In genomic region chr12:4307593-4308333, GRCh38 we compare ENCODE assay signal across 8 cellular contexts. TPM values are rescaled to one million over a fixed set of nuclear protein-coding genes. Genes with fewer than 3 reads are reported as not detected.
DNase-seq lines count a peak whose midpoint lies in the region; ATAC-seq and TF ChIP-seq lines count a peak whose summit lies in the region.

No MANE protein-coding gene starts in this region.

- H3K27ac ChIP-seq in RWPE1, result no peak overlapping the region; the same call in 1 of the 2 replicates
- no peak overlapping the region for H3K27ac ChIP-seq in endodermal cell (ENCODE audit: low read depth, low read length)
- no peak overlapping the region for H3K27ac ChIP-seq in right lobe of liver
- H3K27ac ChIP-seq in thyroid gland, result no peak overlapping the region

- H3K4me3 Mint-ChIP-seq in endodermal cell, result peak overlapping the region; percentile 50

- no peak overlapping the region for H3K4me3 ChIP-seq in LNCaP clone FGC (ENCODE audit: low read depth, low read length)
- H3K4me3 ChIP-seq in endodermal cell (ENCODE audit: low read length), result no peak overlapping the region
- no peak overlapping the region for H3K4me3 ChIP-seq in right lobe of liver
- H3K4me3 ChIP-seq in thyroid gland (replicated peaks in 1 of 3), result no peak overlapping the region

- no peaks in the 10 kb centered on the region for H3K9me3 ChIP-seq in endodermal cell (ENCODE audit: control insufficient read depth, low read length)
- no peaks in the 10 kb centered on the region for H3K9me3 ChIP-seq in right lobe of liver
- H3K9me3 ChIP-seq in thyroid gland, result no peaks in the 10 kb centered on the region

- no peaks in the 10 kb centered on the region for H3K4me1 ChIP-seq in endodermal cell (ENCODE audit: control insufficient read depth, insufficient read depth, low read length)
- no peaks in the 10 kb centered on the region for H3K4me1 ChIP-seq in right lobe of liver
- H3K4me1 ChIP-seq in thyroid gland, result peaks cover 3 to 10% of the 10 kb centered on the region in 2 donors

- no peak for TF ChIP-seq POLR2A in right lobe of liver (IDR thresholded peaks at IDR 0.05)
- no peak for TF ChIP-seq POLR2A in thyroid gland (IDR thresholded peaks at IDR 0.05)

- ATAC-seq in right lobe of liver (peak; percentile 97 to 99 (median 98)), HG02588 (IDR thresholded peaks at IDR 0.05; ENCODE audit: unreplicated experiment) (no peak), GM18868 (IDR thresholded peaks at IDR 0.05; ENCODE audit: unreplicated experiment) (no peak)

- CTCF ChIA-PET in RWPE1 (lab: Yijun Ruan, JAX), result interaction anchor here (0.5 to 1.1 kb wide), 5 partner anchors 9 to 698 kb away, joined by 3 to 6 read pairs (median 4); no protein-coding TSS in a partner anchor

- H3K27me3 ChIP-seq in endodermal cell (ENCODE audit: control insufficient read depth, insufficient read depth, low read length, poor library complexity, severe bottlenecking), result no peaks in the 10 kb centered on the region
- H3K27me3 ChIP-seq in right lobe of liver, result no peaks in the 10 kb centered on the region
- no peaks in the 10 kb centered on the region for H3K27me3 ChIP-seq in thyroid gland

- H3K4me1 Mint-ChIP-seq in endodermal cell, result peaks cover 22% of the 10 kb centered on the region

- H3K36me3 ChIP-seq in endodermal cell (ENCODE audit: control insufficient read depth, insufficient read depth, low read length) (peaks cover under 1% of the 10 kb centered on the region), right lobe of liver (no peaks in the 10 kb centered on the region), thyroid gland (peaks cover 0 to 19% of the 10 kb centered on the region in 2 donors)

- no peaks in the 10 kb centered on the region for H3K9me3 Mint-ChIP-seq in endodermal cell

- no peaks in the 10 kb centered on the region for H3K27me3 Mint-ChIP-seq in endodermal cell (ENCODE audit: insufficient read depth)

- peak overlapping the region; percentile 79 for H3K27ac Mint-ChIP-seq in endodermal cell

- no peak overlapping the region for H3K9ac ChIP-seq in endodermal cell (ENCODE audit: extremely low read depth, low read length, poor library complexity, severe bottlenecking)

- intact Hi-C loops in right lobe of liver (cut with DNase I) (no loop called here), thyroid gland (cut with DNase I) (no loop called here)

- 26 to 28% methylated on average over 13 to 25 of the region's 25 CpGs for WGBS in endodermal cell (ENCODE audit: insufficient coverage in 1 of 2, insufficient read length in 1 of 2), 2 experiments
- 35% methylated on average over 18 of the region's 25 CpGs for WGBS in right lobe of liver (ENCODE audit: insufficient coverage, low coverage, low lambda C conversion rate, missing lambda C conversion rate)
- 26 to 37% methylated on average over 16 to 25 of the region's 25 CpGs for WGBS in thyroid gland, 2 donors

- DNase-seq in Daoy (ENCODE audit: low read depth) (peak; percentile 85), LNCaP clone FGC (ENCODE audit: low read depth) (peak; percentile 63), RWPE1 (ENCODE audit: low spot score) (peak; percentile 91), endodermal cell (peak; percentile 98), right lobe of liver (peak; percentile 68 to 70 (median 68)), thyroid gland (peak; percentile 77 to 88)

- H3K36me3 Mint-ChIP-seq in endodermal cell (ENCODE audit: low read depth), result peaks cover 44% of the 10 kb centered on the region

- TF ChIP-seq CTCF in LNCaP clone FGC (IDR thresholded peaks at IDR 0.05; ENCODE audit: control insufficient read depth, extremely low read depth, insufficient read depth), result peak; percentile 79
- peak; percentile 47 for TF ChIP-seq CTCF in RWPE1 (conservative IDR thresholded peaks at IDR 0.05; ENCODE audit: low read depth)
- TF ChIP-seq CTCF in endodermal cell (conservative IDR thresholded peaks at IDR 0.05), result peak; percentile 99
- TF ChIP-seq CTCF in right lobe of liver (IDR thresholded peaks at IDR 0.05), result peak; percentile 64 to 78 (median 70)
- TF ChIP-seq CTCF in thyroid gland (IDR thresholded peaks at IDR 0.05), result peak; percentile 36 to 79 (median 70)

- POLR2A ChIA-PET in RWPE1 (lab: Yijun Ruan, JAX; ENCODE audit: low non-redundant PET), result interaction anchor here (0.6 kb wide), 1 partner anchor 11 kb away, joined by 3 read pairs; no protein-coding TSS in a partner anchor

RNA-seq across cellular contexts. Expression of gene TIGAR, which starts 13.2 kb away (rescaled TPM):
- total RNA-seq in Daoy (2014; rRNA removed; shearing (Covaris generic)), result 9.7 and 15.8 TPM in 2 replicates
- total RNA-seq in endodermal cell, result 10 to 100 TPM; 19.2 to 41.3 TPM
- 7.7 TPM for polyA plus RNA-seq in endodermal cell (2013, experiment 1 of 2)
- polyA plus RNA-seq in endodermal cell (2013, experiment 2 of 2), result 8.9 TPM
- total RNA-seq in right lobe of liver, result 1 to 10 TPM; 4.0 to 9.1 (median 5.1) TPM
- total RNA-seq in thyroid gland, result 1 to 10 TPM; 4.0 to 6.3 (median 5.4) TPM

RNA-seq across cellular contexts. Expression of gene CCND2, which starts 34.2 kb away (rescaled TPM):
- 44.1 and 49.5 TPM in 2 replicates for total RNA-seq in Daoy (2014; rRNA removed; shearing (Covaris generic))
- total RNA-seq in endodermal cell (100 to 1,000 TPM; 286 to 362 TPM), right lobe of liver (1 to 10 TPM; 1.1 to 6.2 (median 1.5) TPM), thyroid gland (100 to 1,000 TPM in 3 of 4 donors, 10 to 100 TPM in 1; 81.4 to 135 (median 122) TPM)
- 86.6 TPM for polyA plus RNA-seq in endodermal cell (2013, experiment 1 of 2)
- 81.3 TPM for polyA plus RNA-seq in endodermal cell (2013, experiment 2 of 2)

Comparison
In these comparisons a context has a peak if more than half of its experiments do, and no peak if none do; other contexts are left out.
1. CTCF ChIP-seq: peak in every context shown above with its lines; median percentile 99 in endodermal cell; 79 in LNCaP clone FGC; 70 in thyroid gland; 70 in right lobe of liver; 47 in RWPE1.
2. ATAC-seq: peak in right lobe of liver (4 of 4); none in HG02588 (single experiment) and GM18868 (single experiment).
3. Peak in every context shown above with its lines, with median percentiles within 50 percentile points of each other: DNase-seq.